Comparison of ENCODE assay signal across 1 cellular context in the genomic region with DNA sequence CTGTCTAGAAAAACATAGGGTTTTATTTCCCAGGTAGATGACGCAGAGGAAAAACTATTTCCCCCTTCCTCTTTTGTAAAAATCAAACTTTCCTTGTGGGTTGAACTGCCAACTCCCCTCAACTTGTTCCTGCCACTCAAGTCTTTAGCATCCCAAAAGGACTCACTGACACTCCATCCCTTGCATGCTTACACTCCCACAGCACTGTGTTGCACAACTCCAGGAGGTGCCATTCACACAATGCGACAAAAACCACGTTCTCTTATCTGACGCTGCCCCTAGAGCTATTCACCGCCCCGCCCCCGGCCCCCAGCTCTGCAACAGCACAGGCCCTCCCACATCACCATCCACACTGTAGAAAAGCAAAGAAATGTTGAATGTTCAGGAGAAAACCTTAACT.
TF ChIP-seq lines count a peak whose summit lies in the region.

No MANE protein-coding gene starts in this region.

TF ChIP-seq in K562, 482 proteins besides CTCF, POLR2A, EP300 and RAD21 (continued from another document):
- TF ChIP-seq CEBPB (tag; IDR thresholded peaks at IDR 0.05): peak; percentile 89
- TF ChIP-seq MCM3 (IDR thresholded peaks at IDR 0.05): no peak
- TF ChIP-seq, protein P1, sequence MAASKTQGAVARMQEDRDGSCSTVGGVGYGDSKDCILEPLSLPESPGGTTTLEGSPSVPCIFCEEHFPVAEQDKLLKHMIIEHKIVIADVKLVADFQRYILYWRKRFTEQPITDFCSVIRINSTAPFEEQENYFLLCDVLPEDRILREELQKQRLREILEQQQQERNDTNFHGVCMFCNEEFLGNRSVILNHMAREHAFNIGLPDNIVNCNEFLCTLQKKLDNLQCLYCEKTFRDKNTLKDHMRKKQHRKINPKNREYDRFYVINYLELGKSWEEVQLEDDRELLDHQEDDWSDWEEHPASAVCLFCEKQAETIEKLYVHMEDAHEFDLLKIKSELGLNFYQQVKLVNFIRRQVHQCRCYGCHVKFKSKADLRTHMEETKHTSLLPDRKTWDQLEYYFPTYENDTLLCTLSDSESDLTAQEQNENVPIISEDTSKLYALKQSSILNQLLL (CRISPR knock-in tag; IDR thresholded peaks at IDR 0.05; ENCODE audit: borderline replicate concordance): no peak
- TF ChIP-seq SMARCE1 (IDR thresholded peaks at IDR 0.05): no peak
- 0 out of 2 replicates have a peak, but pooled peaks have one; percentile 22 for TF ChIP-seq EGR1 (conservative IDR thresholded peaks at IDR 0.05)
- no peak for TF ChIP-seq XRCC5 (IDR thresholded peaks at IDR 0.05; ENCODE audit: low read depth, low read length)
- TF ChIP-seq ELF2 (CRISPR knock-in tag; IDR thresholded peaks at IDR 0.05): no peak
- TF ChIP-seq ARID2 (IDR thresholded peaks at IDR 0.05): no peak
- TF ChIP-seq, protein P2, sequence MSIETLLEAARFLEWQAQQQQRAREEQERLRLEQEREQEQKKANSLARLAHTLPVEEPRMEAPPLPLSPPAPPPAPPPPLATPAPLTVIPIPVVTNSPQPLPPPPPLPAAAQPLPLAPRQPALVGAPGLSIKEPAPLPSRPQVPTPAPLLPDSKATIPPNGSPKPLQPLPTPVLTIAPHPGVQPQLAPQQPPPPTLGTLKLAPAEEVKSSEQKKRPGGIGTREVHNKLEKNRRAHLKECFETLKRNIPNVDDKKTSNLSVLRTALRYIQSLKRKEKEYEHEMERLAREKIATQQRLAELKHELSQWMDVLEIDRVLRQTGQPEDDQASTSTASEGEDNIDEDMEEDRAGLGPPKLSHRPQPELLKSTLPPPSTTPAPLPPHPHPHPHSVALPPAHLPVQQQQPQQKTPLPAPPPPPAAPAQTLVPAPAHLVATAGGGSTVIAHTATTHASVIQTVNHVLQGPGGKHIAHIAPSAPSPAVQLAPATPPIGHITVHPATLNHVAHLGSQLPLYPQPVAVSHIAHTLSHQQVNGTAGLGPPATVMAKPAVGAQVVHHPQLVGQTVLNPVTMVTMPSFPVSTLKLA (conservative IDR thresholded peaks at IDR 0.05): 0 out of 4 replicates have a peak, but pooled peaks of 1 of the 2 experiments have one; percentile 31
- no peak for TF ChIP-seq ZNF184 (CRISPR knock-in tag; IDR thresholded peaks at IDR 0.05)
- TF ChIP-seq, protein P3, sequence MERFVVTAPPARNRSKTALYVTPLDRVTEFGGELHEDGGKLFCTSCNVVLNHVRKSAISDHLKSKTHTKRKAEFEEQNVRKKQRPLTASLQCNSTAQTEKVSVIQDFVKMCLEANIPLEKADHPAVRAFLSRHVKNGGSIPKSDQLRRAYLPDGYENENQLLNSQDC (CRISPR knock-in tag; IDR thresholded peaks at IDR 0.05): no peak
- no peak for TF ChIP-seq TFAM (CRISPR knock-in tag; conservative IDR thresholded peaks at IDR 0.05)
- TF ChIP-seq DPF2 (IDR thresholded peaks at IDR 0.05): peak; percentile 23; the same call in 1 of the 2 replicates
- no peak for TF ChIP-seq ZBED1 (IDR thresholded peaks at IDR 0.05)
- TF ChIP-seq, protein P4, sequence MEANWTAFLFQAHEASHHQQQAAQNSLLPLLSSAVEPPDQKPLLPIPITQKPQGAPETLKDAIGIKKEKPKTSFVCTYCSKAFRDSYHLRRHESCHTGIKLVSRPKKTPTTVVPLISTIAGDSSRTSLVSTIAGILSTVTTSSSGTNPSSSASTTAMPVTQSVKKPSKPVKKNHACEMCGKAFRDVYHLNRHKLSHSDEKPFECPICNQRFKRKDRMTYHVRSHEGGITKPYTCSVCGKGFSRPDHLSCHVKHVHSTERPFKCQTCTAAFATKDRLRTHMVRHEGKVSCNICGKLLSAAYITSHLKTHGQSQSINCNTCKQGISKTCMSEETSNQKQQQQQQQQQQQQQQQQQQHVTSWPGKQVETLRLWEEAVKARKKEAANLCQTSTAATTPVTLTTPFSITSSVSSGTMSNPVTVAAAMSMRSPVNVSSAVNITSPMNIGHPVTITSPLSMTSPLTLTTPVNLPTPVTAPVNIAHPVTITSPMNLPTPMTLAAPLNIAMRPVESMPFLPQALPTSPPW (CRISPR knock-in tag; IDR thresholded peaks at IDR 0.05): peak; percentile 29
